ENCODE assay signal across 12 cellular contexts in genomic region chr11:128530119-128531091, GRCh38. TPM values are rescaled to one million over a fixed set of nuclear protein-coding genes. Genes with fewer than 3 reads are reported as not detected.
DNase-seq lines count a peak whose midpoint lies in the region; ATAC-seq and TF ChIP-seq lines count a peak whose summit lies in the region.
"Had no signal": no experiment of that assay in that cellular context is flagged by ENCODE, and none has a peak within 500 bp of the region (broad histone marks: within the 10 kb centered on the region; RNA-seq: fewer than 3 reads in every experiment).

No MANE protein-coding gene starts in this region.

- intact Hi-C loops in CD4-positive, alpha-beta T cell (cut with DNase I, micrococcal nuclease): no loop called here
- intact Hi-C loops in ovary (cut with DNase I): no loop called here
- intact Hi-C loops in posterior vena cava (cut with DNase I): no loop called here

- TF ChIP-seq POLR2A in ovary (IDR thresholded peaks at IDR 0.05): no peak

- no peaks in the 10 kb centered on the region for H3K9me3 ChIP-seq in CD4-positive, alpha-beta T cell (ENCODE audit: control insufficient read depth, low read length)
- H3K9me3 ChIP-seq in ovary: no peaks in the 10 kb centered on the region

- no peak overlapping the region for H3K4me3 ChIP-seq in ovary

- CTCF ChIA-PET in CD4-positive, alpha-beta T cell (lab: Charles Lee): no interaction called here

- H3K4me1 ChIP-seq in ovary (ENCODE audit: insufficient read depth): peaks cover 1% of the 10 kb centered on the region

- H3K4me1 Mint-ChIP-seq in CD4-positive, alpha-beta T cell (ENCODE audit: low read depth): peaks cover 64% of the 10 kb centered on the region

- POLR2A ChIA-PET in CD4-positive, alpha-beta T cell (lab: Charles Lee): interaction anchor here (0.8 to 8.2 kb wide), 5 partner anchors 7 to 94 kb away, joined by 3 to 131 read pairs (median 4); no protein-coding TSS in a partner anchor

- no peak for TF ChIP-seq EP300 in ovary (IDR thresholded peaks at IDR 0.05)

- no peak for ATAC-seq in CD4-positive, alpha-beta T cell (ENCODE audit: poor library complexity)
- ATAC-seq in GM18907 (IDR thresholded peaks at IDR 0.05; ENCODE audit: unreplicated experiment): no peak

- DNase-seq in CD4-positive, alpha-beta T cell: no peak
- peak; percentile 81 for DNase-seq in NCI-H226
- peak; percentile 39 for DNase-seq in epithelial cell of prostate (ENCODE audit: low read depth, low spot score)
- peak in 3 of 5 donors; percentile 54 to 80 (median 54) for DNase-seq in ovary
- no peak for DNase-seq in NCI-H510A treated with DMSO at 0.1 percent for 48 hours (lab: John Stamatoyannopoulos, UW)
- DNase-seq in midbrain (lab: John Stamatoyannopoulos, UW): no peak
- no peak for DNase-seq in posterior vena cava (ENCODE audit: low spot score)
- DNase-seq: mesendoderm; NCI-H526; stimulated activated CD4-positive, alpha-beta T cell treated with anti-CD3 and anti-CD28 coated beads, Interleukin-1b, Interleukin-23, amount 100 ng/mL, for 48 hours had no signal

- no peak for TF ChIP-seq CTCF in CD4-positive, alpha-beta T cell (IDR thresholded peaks at IDR 0.05)
- TF ChIP-seq CTCF in ovary (IDR thresholded peaks at IDR 0.05): no peak

- H3K36me3 Mint-ChIP-seq in CD4-positive, alpha-beta T cell (ENCODE audit: low read depth): no peaks in the 10 kb centered on the region
- H3K36me3 Mint-ChIP-seq: type B pancreatic cell had no signal

- H3K27me3 ChIP-seq in CD4-positive, alpha-beta T cell (ENCODE audit: control insufficient read depth, insufficient read depth, low read length): no peaks in the 10 kb centered on the region
- no peaks in the 10 kb centered on the region for H3K27me3 ChIP-seq in ovary

- WGBS in ovary, 3 donors: 47 to 57% (median 54%) methylated on average over 7 of the region's 7 CpGs

- H3K27ac Mint-ChIP-seq in CD4-positive, alpha-beta T cell: peak overlapping the region; percentile 3
- H3K27ac Mint-ChIP-seq: type B pancreatic cell had no signal

- H3K36me3 ChIP-seq in ovary: no peaks in the 10 kb centered on the region

- no peaks in the 10 kb centered on the region for H3K9me3 Mint-ChIP-seq in CD4-positive, alpha-beta T cell

- no peaks in the 10 kb centered on the region for H3K27me3 Mint-ChIP-seq in CD4-positive, alpha-beta T cell

- no peak overlapping the region for H3K27ac ChIP-seq in CD4-positive, alpha-beta T cell (ENCODE audit: low read depth, low read length)
- H3K27ac ChIP-seq in epithelial cell of prostate: peak overlapping the region; percentile 60
- no peak overlapping the region for H3K27ac ChIP-seq in ovary

- no peak overlapping the region for H3K4me3 Mint-ChIP-seq in CD4-positive, alpha-beta T cell
- H3K4me3 Mint-ChIP-seq: type B pancreatic cell had no signal

RNA-seq across cellular contexts. Expression of gene ETS1, which starts 57.0 kb away (rescaled TPM):
- 100 to 1,000 TPM; 579 to 590 TPM for total RNA-seq in CD4-positive, alpha-beta T cell
- total RNA-seq in ovary (10 to 100 TPM; 24.4 to 68.0 (median 40.4) TPM), posterior vena cava (10 to 100 TPM; 61.0 to 62.5 TPM)
- 10 to 100 TPM; 33.2 to 64.8 TPM for polyA plus RNA-seq in ovary

Comparison
In these comparisons a context has a peak if more than half of its experiments do, and no peak if none do; other contexts are left out.
1. DNase-seq: peak in NCI-H226 (single experiment), epithelial cell of prostate (single experiment) and ovary (3 of 5); none in CD4-positive, alpha-beta T cell (0 of 10), NCI-H510A treated with DMSO at 0.1 percent for 48 hours (single experiment), midbrain (single experiment) and posterior vena cava (single experiment).
2. RNA of gene ETS1, which starts 57.0 kb away (total RNA-seq): 579 to 590 TPM in CD4-positive, alpha-beta T cell; 61.0 to 62.5 TPM in posterior vena cava and 24.4 to 68.0 TPM in ovary; every median in the first group is over 4 times any median in the second.